27 cellular contexts compared by ENCODE assay signal in the genomic region with DNA sequence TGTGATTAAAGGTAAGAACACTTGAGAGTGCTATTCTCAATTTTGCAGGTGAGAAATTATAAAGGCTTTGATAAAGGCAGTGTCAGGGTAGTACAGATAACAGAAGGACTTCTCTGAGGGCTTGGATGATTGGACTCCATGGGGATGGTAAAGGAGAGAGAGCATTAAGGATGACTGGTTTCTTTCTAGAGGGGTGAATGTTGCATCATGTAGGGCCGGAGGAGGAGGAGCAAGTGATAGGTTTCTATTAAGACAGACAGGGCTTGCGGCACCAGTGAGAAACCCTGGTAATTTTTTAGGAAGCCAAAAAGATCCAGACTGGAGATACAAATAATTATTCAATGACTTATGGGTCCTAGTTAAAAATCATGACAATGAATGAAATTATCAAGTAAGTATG.
"Had no signal": no experiment of that assay in that cellular context is flagged by ENCODE, and none has a peak within 500 bp of the region (broad histone marks: within the 10 kb centered on the region; RNA-seq: fewer than 3 reads in every experiment).

No MANE protein-coding gene starts in this region.

- H3K4me3 ChIP-seq: stomach, suprapubic skin, testis, thoracic aorta, thyroid gland, tibial artery, tibial nerve, transverse colon, upper lobe of left lung, upper lobe of right lung, uterus, vagina had no signal

- H3K36me3 ChIP-seq: stomach, suprapubic skin, thoracic aorta, thyroid gland, tibial artery, tibial nerve, transverse colon, upper lobe of left lung, upper lobe of right lung, uterus, vagina had no signal

- H3K27me3 ChIP-seq: stomach, suprapubic skin, testis, thyroid gland, tibial artery, tibial nerve, transverse colon, upper lobe of left lung, upper lobe of right lung, uterus, vagina had no signal

- ATAC-seq: stimulated activated effector memory CD8-positive, alpha-beta T cell treated with anti-CD3 and anti-CD28 coated beads, Interleukin-12 subunit alpha, Interleukin-12 subunit beta, amount 100 ng/mL, for 72 hours; stimulated activated memory B cell treated with anti-CD40 and anti-IgM and Interleukin-4, amounts not matched to agents 10 μg/mL and 1 μg/mL and 100 μg/mL, for 72 hours; stimulated activated naive B cell treated with anti-CD40 and anti-IgM and Interleukin-4, amounts not matched to agents 10 μg/mL and 1 μg/mL and 100 μg/mL, for 72 hours; stimulated activated naive CD8-positive, alpha-beta T cell treated with anti-CD3 and anti-CD28 coated beads, Interleukin-15, amount 100 ng/mL, for 72 hours; stimulated activated naive CD8-positive, alpha-beta T cell treated with anti-CD3 and anti-CD28 coated beads, Interleukin-15, Interleukin-2, amounts not matched to agents 100 U/mL and 50 U/mL, for 24 hours; upper lobe of right lung had no signal

- FAIRE-seq: urothelium cell line had no signal

- H3K4me1 ChIP-seq: suprapubic skin, testis, thyroid gland, tibial artery, tibial nerve, upper lobe of left lung, upper lobe of right lung, uterus, vagina had no signal

- H3K27ac ChIP-seq: stomach, suprapubic skin, testis, thoracic aorta, thyroid gland, tibial artery, tibial nerve, transverse colon, upper lobe of left lung, upper lobe of right lung, uterus, vagina had no signal

- H3K9me3 ChIP-seq: stomach, suprapubic skin, testis, thoracic aorta, thyroid gland, tibial artery, tibial nerve, transverse colon, upper lobe of left lung, upper lobe of right lung, uterus, vagina had no signal

- DNase-seq: stimulated activated CD4-positive, alpha-beta T cell treated with anti-CD3 and anti-CD28 coated beads, Interleukin-2, amount 100 ng/mL, for 48 hours; stimulated activated CD4-positive, alpha-beta T cell treated with anti-CD3 and anti-CD28 coated beads, Interleukin-4, amount 100 ng/mL, for 1 hour; stimulated activated CD4-positive, alpha-beta T cell treated with anti-CD3 and anti-CD28 coated beads, Interleukin-4, amount 100 ng/mL, for 24 hours; stimulated activated CD4-positive, alpha-beta T cell treated with anti-CD3 and anti-CD28 coated beads, Interleukin-4, amount 100 ng/mL, for 4 hours; stimulated activated CD8-positive, alpha-beta memory T cell treated with anti-CD3 and anti-CD28 coated beads, Interleukin-4, amount 100 ng/mL, for 48 hours; stimulated activated naive B cell treated with anti-CD40 and anti-IgM and Interleukin-4, amounts not matched to agents 10 μg/mL and 1 μg/mL and 100 μg/mL, for 72 hours; stimulated activated naive CD4-positive, alpha-beta T cell; stimulated activated naive CD4-positive, alpha-beta T cell treated with Interleukin-2 at 50 U/mL for 16 hours; stimulated activated naive CD8-positive, alpha-beta T cell treated with anti-CD3 and anti-CD28 coated beads, Interleukin-15, amount 100 ng/mL, for 72 hours; stimulated activated naive CD8-positive, alpha-beta T cell treated with anti-CD3 and anti-CD28 coated beads, Interleukin-15, Interleukin-2, amounts not matched to agents 100 U/mL and 50 U/mL, for 24 hours; stomach; substantia nigra; testis; thyroid gland; tibial artery; transverse colon; trophoblast cell; upper lobe of left lung; upper lobe of right lung; uterus had no signal
